In genomic region chr1:145908653-145909052, GRCh38 we compare ENCODE assay signal across 23 cellular contexts. TPM values are rescaled to one million over a fixed set of nuclear protein-coding genes. Genes with fewer than 3 reads are reported as not detected.
DNase-seq lines count a peak whose midpoint lies in the region; ATAC-seq and TF ChIP-seq lines count a peak whose summit lies in the region.
"Had no signal": no experiment of that assay in that cellular context is flagged by ENCODE, and none has a peak within 500 bp of the region (broad histone marks: within the 10 kb centered on the region; RNA-seq: fewer than 3 reads in every experiment).

No MANE protein-coding gene starts in this region.

- 35 to 66% methylated on average over 1 of the region's 1 CpG for WGBS in heart right ventricle, 2 donors
- 67 to 80% methylated on average over 1 of the region's 1 CpG for WGBS in upper lobe of left lung, 2 donors

- H3K4me1 ChIP-seq in right atrium auricular region, result peaks cover 0 to 18% of the 10 kb centered on the region in 2 donors
- H3K4me1 ChIP-seq in heart right ventricle, result peaks cover 0 to 34% (median 24%) of the 10 kb centered on the region in 9 donors
- peaks cover 11 to 18% (median 14%) of the 10 kb centered on the region in 4 donors for H3K4me1 ChIP-seq in upper lobe of left lung
- H3K4me1 ChIP-seq: HAP-1 had no signal

- H3K27me3 ChIP-seq in right atrium auricular region (no peaks in the 10 kb centered on the region), heart right ventricle (no peaks in the 10 kb centered on the region), upper lobe of left lung (no peaks in the 10 kb centered on the region)
- H3K27me3 ChIP-seq: gastroesophageal sphincter had no signal

- ATAC-seq in heart right ventricle (no peak), upper lobe of left lung (ENCODE audit: low FRiP score in 2 of 2) (no peak), HG03565 (IDR thresholded peaks at IDR 0.05; ENCODE audit: unreplicated experiment) (no peak)
- ATAC-seq: CD8-positive, alpha-beta T cell; gastroesophageal sphincter; naive thymus-derived CD8-positive, alpha-beta T cell; stimulated activated naive CD8-positive, alpha-beta T cell treated with anti-CD3 and anti-CD28 coated beads, Interleukin-15, Interleukin-2, amounts not matched to agents 100 U/mL and 50 U/mL, for 24 hours; T-cell had no signal

- intact Hi-C loops in heart right ventricle (cut with DNase I), result loop anchor here in 1 of 10 donors (1.0 kb wide), 1 partner anchor 16 kb away; no protein-coding TSS in a partner anchor

- TF ChIP-seq CTCF in right atrium auricular region (IDR thresholded peaks at IDR 0.05), result no peak
- TF ChIP-seq CTCF in heart right ventricle (IDR thresholded peaks at IDR 0.05), result no peak
- TF ChIP-seq CTCF in astrocyte of the cerebellum (IDR thresholded peaks at IDR 0.05; ENCODE audit: low read depth, low read length, missing control alignments), result no peak
- TF ChIP-seq CTCF in upper lobe of left lung (IDR thresholded peaks at IDR 0.05), result no peak

- H3K4me3 ChIP-seq in right atrium auricular region (no peak overlapping the region), heart right ventricle (no peak overlapping the region), astrocyte of the cerebellum (ENCODE audit: low read depth, low read length) (peak overlapping the region; percentile 26), upper lobe of left lung (peak overlapping the region in 1 of 4 donors; percentile 26)
- H3K4me3 ChIP-seq: gastroesophageal sphincter, HAP-1 had no signal

- no peak for TF ChIP-seq POLR2A in upper lobe of left lung (IDR thresholded peaks at IDR 0.05)

- H3K27ac ChIP-seq in right atrium auricular region (peak overlapping the region; percentile 2 to 33), heart right ventricle (peak overlapping the region in 5 of 10 donors; percentile 31 to 77 (median 67)), upper lobe of left lung (peak overlapping the region in 3 of 4 donors; percentile 20 to 73 (median 50))
- H3K27ac ChIP-seq: gastroesophageal sphincter, KMS-11 had no signal

- no peak for TF ChIP-seq EP300 in upper lobe of left lung (IDR thresholded peaks at IDR 0.05)

- DNase-seq in right atrium auricular region (ENCODE audit: low spot score), result no peak
- no peak for DNase-seq in heart right ventricle
- DNase-seq in astrocyte of the cerebellum (ENCODE audit: low read depth), result no peak
- DNase-seq in fibroblast of the conjunctiva (ENCODE audit: low read depth), result peak; percentile 35
- DNase-seq in upper lobe of left lung, result no peak
- no peak for DNase-seq in NCI-H187 treated with DMSO at 0.1 percent for 48 hours (lab: John Stamatoyannopoulos, UW)
- DNase-seq in stimulated activated CD4-positive, alpha-beta T cell treated with anti-CD3 and anti-CD28 coated beads, Interleukin-4, amount 100 ng/mL, for 1 hour, result no peak
- DNase-seq: ACHN; activated CD4-positive, alpha-beta T cell treated with anti-CD3 and anti-CD28 coated beads, Interleukin-2, amount 50 U/mL, for 48 hours; activated naive CD4-positive, alpha-beta T cell treated with anti-CD3 and anti-CD28 coated beads for 36 hours; CD8-positive, alpha-beta T cell; central memory CD4-positive, alpha-beta T cell; endodermal cell; naive thymus-derived CD8-positive, alpha-beta T cell; NCI-H1105 treated with DMSO at 0.1 percent for 48 hours; NCI-H2171 treated with DMSO at 0.1 percent for 48 hours; NCI-H748 treated with DMSO at 0.1 percent for 48 hours; stimulated activated naive CD8-positive, alpha-beta T cell treated with anti-CD3 and anti-CD28 coated beads, Interleukin-15, Interleukin-2, amounts not matched to agents 100 U/mL and 50 U/mL, for 24 hours; T-cell had no signal

- no peaks in the 10 kb centered on the region for H3K9me3 ChIP-seq in right atrium auricular region
- H3K9me3 ChIP-seq in heart right ventricle, result no peaks in the 10 kb centered on the region
- H3K9me3 ChIP-seq in upper lobe of left lung, result no peaks in the 10 kb centered on the region
- H3K9me3 ChIP-seq: gastroesophageal sphincter, HAP-1 had no signal

- in situ Hi-C loops in astrocyte of the cerebellum (cut with HindIII; ENCODE audit: low sequenced_read_pairs), result no loop called here

- peaks cover 24% of the 10 kb centered on the region for H3K36me3 ChIP-seq in right atrium auricular region
- H3K36me3 ChIP-seq in heart right ventricle, result peaks cover 0 to 37% (median 5%) of the 10 kb centered on the region in 9 donors
- peaks cover 8 to 32% (median 19%) of the 10 kb centered on the region in 4 donors for H3K36me3 ChIP-seq in upper lobe of left lung

RNA-seq across cellular contexts. Expression of gene ITGA10, which starts 1.2 kb away (rescaled TPM):
- total RNA-seq in right atrium auricular region, result 10 to 100 TPM in 1 of 2 donors, 1 to 10 TPM in 1; 5.4 to 21.6 TPM
- total RNA-seq in heart right ventricle, result 1 to 10 TPM; 1.1 to 3.2 (median 1.6) TPM
- 1 to 10 TPM; 1.9 to 4.2 TPM for polyA plus RNA-seq in heart right ventricle
- total RNA-seq in upper lobe of left lung, result 10 to 100 TPM; 13.3 to 46.1 (median 14.9) TPM
- polyA plus RNA-seq: naive thymus-derived CD8-positive, alpha-beta T cell had no signal

RNA-seq across cellular contexts. Expression of gene PEX11B, which starts 9.9 kb away (rescaled TPM):
- total RNA-seq in right atrium auricular region (10 to 100 TPM; 20.1 to 21.2 TPM), heart right ventricle (10 to 100 TPM; 20.4 to 26.3 (median 23.0) TPM), upper lobe of left lung (10 to 100 TPM; 15.2 to 29.5 (median 26.9) TPM)
- 10 to 100 TPM; 17.7 to 24.5 TPM for polyA plus RNA-seq in heart right ventricle

RNA-seq across cellular contexts. Expression of gene RBM8A, which starts 18.6 kb away (rescaled TPM):
- total RNA-seq in right atrium auricular region, result 10 to 100 TPM; 75.2 to 91.1 TPM
- 10 to 100 TPM; 55.5 to 90.5 (median 67.4) TPM for total RNA-seq in heart right ventricle
- 100 to 1,000 TPM in 1 of 2 donors, 10 to 100 TPM in 1; 34.5 to 151 TPM for polyA plus RNA-seq in heart right ventricle
- total RNA-seq in upper lobe of left lung, result 100 to 1,000 TPM in 3 of 6 donors, 10 to 100 TPM in 3; 30.1 to 144 (median 101) TPM

RNA-seq across cellular contexts. Expression of gene ANKRD35, which starts 23.0 kb away (rescaled TPM):
- total RNA-seq in right atrium auricular region (1 to 10 TPM; 1.8 to 2.4 TPM), heart right ventricle (1 to 10 TPM in 1 of 10 donors, under 1 TPM in 9; 0.28 to 1.2 (median 0.56) TPM), upper lobe of left lung (1 to 10 TPM in 4 of 6 donors, under 1 TPM in 1, not detected in 1; 0.76 to 2.5 (median 1.3) TPM)
- 1 to 10 TPM in 1 of 2 donors, under 1 TPM in 1; 0.80 to 2.1 TPM for polyA plus RNA-seq in heart right ventricle
- total RNA-seq: CD8-positive, alpha-beta T cell; naive thymus-derived CD8-positive, alpha-beta T cell had no signal

RNA-seq across cellular contexts. Expression of gene LIX1L, which starts 49.2 kb away (rescaled TPM):
- 10 to 100 TPM; 26.6 to 36.6 TPM for total RNA-seq in right atrium auricular region
- total RNA-seq in heart right ventricle, result 10 to 100 TPM; 21.2 to 30.0 (median 24.5) TPM
- 1 to 10 TPM; 7.1 to 9.4 TPM for polyA plus RNA-seq in heart right ventricle
- 10 to 100 TPM in 5 of 6 donors, 1 to 10 TPM in 1; 5.2 to 35.6 (median 16.5) TPM for total RNA-seq in upper lobe of left lung
